ENCODE assay signal across 19 cellular contexts in the genomic region with DNA sequence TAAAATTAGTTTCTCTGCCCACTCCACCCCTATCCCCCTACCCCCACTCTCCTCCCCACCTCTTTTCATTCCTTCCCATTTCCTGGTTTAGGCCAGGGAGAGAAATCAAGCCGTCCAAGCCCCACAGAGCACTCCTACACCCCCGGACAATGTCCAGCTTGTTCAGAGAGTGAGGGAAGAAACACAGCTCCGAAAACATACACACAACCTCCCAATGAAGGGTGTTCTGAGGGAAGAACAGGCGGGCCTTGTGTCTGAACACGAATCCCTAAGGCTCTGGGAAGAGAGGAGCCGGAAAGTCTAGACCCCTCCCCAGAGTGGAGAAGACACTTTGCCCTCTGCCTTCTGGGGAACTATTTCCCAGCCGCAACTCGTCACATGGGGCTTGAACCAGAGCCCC.
DNase-seq lines count a peak whose midpoint lies in the region; ATAC-seq lines count a peak whose summit lies in the region.
"Had no signal": no experiment of that assay in that cellular context is flagged by ENCODE, and none has a peak within 500 bp of the region (broad histone marks: within the 10 kb centered on the region; RNA-seq: fewer than 3 reads in every experiment).

No MANE protein-coding gene starts in this region.

- no peak for ATAC-seq in GM19463 (IDR thresholded peaks at IDR 0.05; ENCODE audit: unreplicated experiment)
- no peak for ATAC-seq in HG02588 (IDR thresholded peaks at IDR 0.05; ENCODE audit: unreplicated experiment)
- ATAC-seq: body of pancreas, T-helper 17 cell had no signal

- H3K9ac ChIP-seq in SK-N-MC (ENCODE audit: insufficient read length) = peak overlapping the region; percentile 32
- H3K9ac ChIP-seq: SK-N-SH had no signal

- DNase-seq in Ammon's horn (ENCODE audit: low spot score) (peak; percentile 12), SK-N-MC (ENCODE audit: low read depth, low spot score) (no peak), islet precursor cell (peak; percentile 65), pons (ENCODE audit: low spot score) (peak; percentile 29), NK-92 (lab: John Stamatoyannopoulos, UW; ENCODE audit: unreplicated experiment) (no peak)
- DNase-seq in activated CD4-positive, CD25-positive, alpha-beta regulatory T cell treated with anti-CD3 and anti-CD28 coated beads, Interleukin-2, amount 50 U/mL, for 72 hours = no peak
- DNase-seq: cerebellar nuclear complex, DMS153, NCI-H1092 treated with DMSO at 0.1 percent for 48 hours, NCI-H187, sigmoid colon had no signal

- H3K27ac ChIP-seq in SK-N-MC = no peak overlapping the region
- H3K27ac ChIP-seq: body of pancreas, prostate gland had no signal

- H3K4me3 ChIP-seq in SK-N-MC = no peak overlapping the region
- H3K4me3 ChIP-seq: body of pancreas, mucosa of descending colon, prostate gland, sigmoid colon had no signal

- no peaks in the 10 kb centered on the region for H3K9me3 ChIP-seq in SK-N-MC (ENCODE audit: low read depth, low read length)
- H3K9me3 ChIP-seq: BE2C, body of pancreas, mucosa of descending colon, prostate gland, sigmoid colon, SK-N-SH had no signal

- H3K36me3 ChIP-seq in SK-N-MC (ENCODE audit: insufficient read depth, low read length) = no peaks in the 10 kb centered on the region
- H3K36me3 ChIP-seq: BE2C, prostate gland, sigmoid colon had no signal

Comparison
In these comparisons a context has a peak if more than half of its experiments do, and no peak if none do; other contexts are left out.
1. DNase-seq: peak in Ammon's horn (single experiment), islet precursor cell (single experiment) and pons (single experiment); none in SK-N-MC (single experiment), activated CD4-positive, CD25-positive, alpha-beta regulatory T cell treated with anti-CD3 and anti-CD28 coated beads, Interleukin-2, amount 50 U/mL, for 72 hours (single experiment) and NK-92 (single experiment).